ENCODE assay signal across 8 cellular contexts in genomic region chr2:54330226-54331094, GRCh38.
DNase-seq lines count a peak whose midpoint lies in the region; ATAC-seq and FAIRE-seq lines count a peak whose summit lies in the region.

No MANE protein-coding gene starts in this region.

- ATAC-seq in GM18873 (IDR thresholded peaks at IDR 0.05; ENCODE audit: low FRiP score, unreplicated experiment) (peak; percentile 92), HG03159 (IDR thresholded peaks at IDR 0.05; ENCODE audit: unreplicated experiment) (peak; percentile 98)

- DNase-seq in ACHN (peak; percentile 98), NCI-H2227 (lab: John Stamatoyannopoulos, UW; ENCODE audit: unreplicated experiment) (peak; percentile 99), caudate nucleus (lab: John Stamatoyannopoulos, UW) (peak; percentile 63 to 98 (median 95)), iPS-NIHi7 (ENCODE audit: extremely low spot score) (peak; percentile 99), small intestine (peak; percentile 96)
- peak; percentile 59 to 68 (median 62) for DNase-seq in activated CD4-positive, CD25-positive, alpha-beta regulatory T cell (lab: John Stamatoyannopoulos, UW)

- peak overlapping the region; percentile 43 to 50 for H3K4me3 ChIP-seq in small intestine (ENCODE audit: low read depth in 1 of 2, low read length in 2 of 2)

- no peak for FAIRE-seq in small intestine (lab: Jason Lieb, UNC)

- H3K27ac ChIP-seq in caudate nucleus (ENCODE audit: low read depth, low read length) (peak overlapping the region; percentile 98), small intestine (ENCODE audit: low read depth in 1 of 2, low read length in 1 of 2) (peak overlapping the region in 1 of 2 donors; percentile 82)

- H3K9me3 ChIP-seq in small intestine (ENCODE audit: control insufficient read depth, low read depth): peaks cover under 1% of the 10 kb centered on the region

- no peaks in the 10 kb centered on the region for H3K36me3 ChIP-seq in small intestine (ENCODE audit: control insufficient read depth in 2 of 2, insufficient read depth in 2 of 2, low read length in 2 of 2)

- peaks cover 0 to 2% of the 10 kb centered on the region in 2 donors for H3K4me1 ChIP-seq in small intestine (ENCODE audit: control insufficient read depth in 2 of 2, insufficient read depth in 1 of 2, low read depth in 1 of 2, low read length in 1 of 2)

- in situ Hi-C loops in ACHN (cut with HindIII; ENCODE audit: low pct_ligation_motif_present, low pct_unique_long_range_greater_than_20kb, low sequenced_read_pairs): no loop called here

- no peaks in the 10 kb centered on the region for H3K27me3 ChIP-seq in small intestine (ENCODE audit: control insufficient read depth in 2 of 2, insufficient read depth in 2 of 2, low read length in 2 of 2)

- WGBS in small intestine, 3 donors: 1 to 2% (median 1%) methylated on average over 48 to 53 of the region's 53 CpGs
